In genomic region chr6:150286919-150287318, GRCh38 we compare ENCODE assay signal across 16 cellular contexts.
"Had no signal": no experiment of that assay in that cellular context is flagged by ENCODE, and none has a peak within 500 bp of the region (broad histone marks: within the 10 kb centered on the region; RNA-seq: fewer than 3 reads in every experiment).

No MANE protein-coding gene starts in this region.

- H3K27ac Mint-ChIP-seq: activated CD4-positive, alpha-beta T cell treated with anti-CD3 and anti-CD28 coated beads, Interleukin-2, amount 10 ng/mL, durations not matched to agents 7 days and 5 days; activated T-helper 2 cell treated with anti-CD3 and anti-CD28 coated beads, Interferon-gamma antibody, Interleukin-2, Interleukin-4, amounts not matched to agents 10 μg/mL and 5 μg/mL and 100 μg/mL, durations not matched to agents 14 hours and 24 hours and 36 hours; dendritic cell treated with granulocyte-macrophage colony-stimulating factor and Interleukin-4, amounts not matched to agents 40 ng/mL and 50 ng/mL, for 4 days; natural killer cell; stimulated activated naive B cell treated with anti-CD40 and anti-IgM and Interleukin-4, amounts not matched to agents 10 μg/mL and 1 μg/mL and 100 μg/mL, for 72 hours; T-helper 17 cell had no signal

- H3K4me3 Mint-ChIP-seq: activated CD4-positive, alpha-beta T cell treated with anti-CD3 and anti-CD28 coated beads, Interleukin-2, amount 10 ng/mL, durations not matched to agents 7 days and 5 days; dendritic cell treated with granulocyte-macrophage colony-stimulating factor and Interleukin-4, amounts not matched to agents 40 ng/mL and 50 ng/mL, for 4 days; natural killer cell; stimulated activated naive B cell treated with anti-CD40 and anti-IgM and Interleukin-4, amounts not matched to agents 10 μg/mL and 1 μg/mL and 100 μg/mL, for 72 hours; T-helper 17 cell had no signal

- H3K9me3 Mint-ChIP-seq: activated CD4-positive, alpha-beta T cell treated with anti-CD3 and anti-CD28 coated beads, Interleukin-2, amount 10 ng/mL, durations not matched to agents 7 days and 5 days; activated T-helper 2 cell treated with anti-CD3 and anti-CD28 coated beads, Interferon-gamma antibody, Interleukin-2, Interleukin-4, amounts not matched to agents 10 μg/mL and 5 μg/mL and 100 μg/mL, durations not matched to agents 14 hours and 24 hours and 36 hours; dendritic cell treated with granulocyte-macrophage colony-stimulating factor and Interleukin-4, amounts not matched to agents 40 ng/mL and 50 ng/mL, for 4 days; natural killer cell; stimulated activated naive B cell treated with anti-CD40 and anti-IgM and Interleukin-4, amounts not matched to agents 10 μg/mL and 1 μg/mL and 100 μg/mL, for 72 hours had no signal

- ATAC-seq: left colon; natural killer cell; stimulated activated naive B cell treated with anti-CD40 and anti-IgM and Interleukin-4, amounts not matched to agents 10 μg/mL and 1 μg/mL and 100 μg/mL, for 72 hours; T-helper 17 cell had no signal

- DNase-seq: activated CD4-positive, alpha-beta T cell treated with anti-CD3 and anti-CD28 coated beads, Interleukin-2, amount 10 ng/mL, durations not matched to agents 7 days and 5 days; activated CD4-positive, CD25-positive, alpha-beta regulatory T cell; activated naive CD4-positive, alpha-beta T cell treated with anti-CD3 and anti-CD28 coated beads, Interleukin-2, amount 50 U/mL, for 16 hours; activated T-cell treated with anti-CD3 and anti-CD28 coated beads for 4 hours; adrenal gland; cerebellar nuclear complex; left colon; natural killer cell; psoas muscle; sigmoid colon; stimulated activated CD4-positive, alpha-beta T cell treated with anti-CD3 and anti-CD28 coated beads, Interleukin-2, amount 100 ng/mL, for 24 hours; stimulated activated naive B cell treated with anti-CD40 and anti-IgM and Interleukin-4, amounts not matched to agents 10 μg/mL and 1 μg/mL and 100 μg/mL, for 72 hours; substantia nigra; T-helper 17 cell had no signal

- H3K36me3 Mint-ChIP-seq: natural killer cell had no signal

- H3K4me1 Mint-ChIP-seq: activated CD4-positive, alpha-beta T cell treated with anti-CD3 and anti-CD28 coated beads, Interleukin-2, amount 10 ng/mL, durations not matched to agents 7 days and 5 days; natural killer cell; stimulated activated naive B cell treated with anti-CD40 and anti-IgM and Interleukin-4, amounts not matched to agents 10 μg/mL and 1 μg/mL and 100 μg/mL, for 72 hours; T-helper 17 cell had no signal
